Comparison of ENCODE assay signal across 1 cellular context in the genomic region with DNA sequence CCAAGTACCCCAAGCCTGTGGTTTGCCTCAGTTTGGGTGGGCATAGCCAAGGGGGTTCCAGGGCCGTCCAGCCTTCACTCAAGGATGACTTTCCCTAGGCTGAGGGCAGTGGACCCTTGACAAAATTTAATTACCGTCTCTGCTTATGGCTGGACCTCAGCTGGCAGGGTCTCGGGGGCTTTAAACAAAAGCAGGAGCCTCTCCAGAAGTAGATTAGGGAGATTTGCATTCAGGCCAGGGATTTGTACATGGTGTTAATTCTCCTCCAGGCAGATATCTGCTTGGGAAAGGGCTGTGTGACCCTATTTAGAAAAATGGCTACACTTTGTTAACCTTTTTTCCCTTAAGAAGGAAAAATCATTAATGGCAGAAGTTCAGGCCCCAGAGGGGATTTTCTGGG.
TF ChIP-seq lines count a peak whose summit lies in the region.

No MANE protein-coding gene starts in this region.

TF ChIP-seq in SK-N-SH treated with all-trans-retinoic acid at 6 μM for 48 hours, 23 proteins besides CTCF, POLR2A, EP300 and RAD21 (continued from another document):
- TF ChIP-seq, protein P1, sequence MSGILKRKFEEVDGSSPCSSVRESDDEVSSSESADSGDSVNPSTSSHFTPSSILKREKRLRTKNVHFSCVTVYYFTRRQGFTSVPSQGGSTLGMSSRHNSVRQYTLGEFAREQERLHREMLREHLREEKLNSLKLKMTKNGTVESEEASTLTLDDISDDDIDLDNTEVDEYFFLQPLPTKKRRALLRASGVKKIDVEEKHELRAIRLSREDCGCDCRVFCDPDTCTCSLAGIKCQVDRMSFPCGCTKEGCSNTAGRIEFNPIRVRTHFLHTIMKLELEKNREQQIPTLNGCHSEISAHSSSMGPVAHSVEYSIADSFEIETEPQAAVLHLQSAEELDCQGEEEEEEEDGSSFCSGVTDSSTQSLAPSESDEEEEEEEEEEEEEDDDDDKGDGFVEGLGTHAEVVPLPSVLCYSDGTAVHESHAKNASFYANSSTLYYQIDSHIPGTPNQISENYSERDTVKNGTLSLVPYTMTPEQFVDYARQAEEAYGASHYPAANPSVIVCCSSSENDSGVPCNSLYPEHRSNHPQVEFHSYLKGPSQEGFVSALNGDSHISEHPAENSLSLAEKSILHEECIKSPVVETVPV (CRISPR knock-in tag; IDR thresholded peaks at IDR 0.05) = no peak
- TF ChIP-seq OSR1 (CRISPR knock-in tag; IDR thresholded peaks at IDR 0.05) (no peak), GLIS3 (CRISPR knock-in tag; IDR thresholded peaks at IDR 0.05) (no peak), CSDC2 (CRISPR knock-in tag; IDR thresholded peaks at IDR 0.05) (no peak), ZNF70 (CRISPR knock-in tag; IDR thresholded peaks at IDR 0.05) (no peak), ARNTL (CRISPR knock-in tag; IDR thresholded peaks at IDR 0.05; ENCODE audit: borderline replicate concordance, low read depth) (no peak), ZFP30 (CRISPR knock-in tag; IDR thresholded peaks at IDR 0.05) (no peak)
- TF ChIP-seq, protein P2, sequence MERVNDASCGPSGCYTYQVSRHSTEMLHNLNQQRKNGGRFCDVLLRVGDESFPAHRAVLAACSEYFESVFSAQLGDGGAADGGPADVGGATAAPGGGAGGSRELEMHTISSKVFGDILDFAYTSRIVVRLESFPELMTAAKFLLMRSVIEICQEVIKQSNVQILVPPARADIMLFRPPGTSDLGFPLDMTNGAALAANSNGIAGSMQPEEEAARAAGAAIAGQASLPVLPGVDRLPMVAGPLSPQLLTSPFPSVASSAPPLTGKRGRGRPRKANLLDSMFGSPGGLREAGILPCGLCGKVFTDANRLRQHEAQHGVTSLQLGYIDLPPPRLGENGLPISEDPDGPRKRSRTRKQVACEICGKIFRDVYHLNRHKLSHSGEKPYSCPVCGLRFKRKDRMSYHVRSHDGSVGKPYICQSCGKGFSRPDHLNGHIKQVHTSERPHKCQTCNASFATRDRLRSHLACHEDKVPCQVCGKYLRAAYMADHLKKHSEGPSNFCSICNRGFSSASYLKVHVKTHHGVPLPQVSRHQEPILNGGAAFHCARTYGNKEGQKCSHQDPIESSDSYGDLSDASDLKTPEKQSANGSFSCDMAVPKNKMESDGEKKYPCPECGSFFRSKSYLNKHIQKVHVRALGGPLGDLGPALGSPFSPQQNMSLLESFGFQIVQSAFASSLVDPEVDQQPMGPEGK (CRISPR knock-in tag; IDR thresholded peaks at IDR 0.05; ENCODE audit: borderline replicate concordance) = no peak
- TF ChIP-seq, protein P3, sequence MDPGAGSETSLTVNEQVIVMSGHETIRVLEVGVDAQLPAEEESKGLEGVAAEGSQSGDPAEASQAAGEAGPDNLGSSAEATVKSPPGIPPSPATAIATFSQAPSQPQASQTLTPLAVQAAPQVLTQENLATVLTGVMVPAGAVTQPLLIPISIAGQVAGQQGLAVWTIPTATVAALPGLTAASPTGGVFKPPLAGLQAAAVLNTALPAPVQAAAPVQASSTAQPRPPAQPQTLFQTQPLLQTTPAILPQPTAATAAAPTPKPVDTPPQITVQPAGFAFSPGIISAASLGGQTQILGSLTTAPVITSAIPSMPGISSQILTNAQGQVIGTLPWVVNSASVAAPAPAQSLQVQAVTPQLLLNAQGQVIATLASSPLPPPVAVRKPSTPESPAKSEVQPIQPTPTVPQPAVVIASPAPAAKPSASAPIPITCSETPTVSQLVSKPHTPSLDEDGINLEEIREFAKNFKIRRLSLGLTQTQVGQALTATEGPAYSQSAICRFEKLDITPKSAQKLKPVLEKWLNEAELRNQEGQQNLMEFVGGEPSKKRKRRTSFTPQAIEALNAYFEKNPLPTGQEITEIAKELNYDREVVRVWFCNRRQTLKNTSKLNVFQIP (CRISPR knock-in tag; IDR thresholded peaks at IDR 0.05; ENCODE audit: borderline replicate concordance, low read depth) = no peak
